6 cellular contexts compared by ENCODE assay signal in genomic region chr19:54188224-54188871, GRCh38. TPM values are rescaled to one million over a fixed set of nuclear protein-coding genes. Genes with fewer than 3 reads are reported as not detected.
DNase-seq lines count a peak whose midpoint lies in the region; ATAC-seq and TF ChIP-seq lines count a peak whose summit lies in the region.

No MANE protein-coding gene starts in this region.

- H3K27me3 Mint-ChIP-seq in naive thymus-derived CD4-positive, alpha-beta T cell = peaks cover 0 to 2% (median 0%) of the 10 kb centered on the region in 5 donors

- no peak for ATAC-seq in naive thymus-derived CD4-positive, alpha-beta T cell

- peaks cover 15 to 42% (median 39%) of the 10 kb centered on the region in 7 donors for H3K4me1 Mint-ChIP-seq in naive thymus-derived CD4-positive, alpha-beta T cell

- H3K9me3 ChIP-seq in naive thymus-derived CD4-positive, alpha-beta T cell (ENCODE audit: control insufficient read depth in 2 of 3, low read length in 3 of 3) = no peaks in the 10 kb centered on the region

- peak overlapping the region; percentile 77 to 99 (median 90) for H3K4me3 Mint-ChIP-seq in naive thymus-derived CD4-positive, alpha-beta T cell

- H3K9me3 Mint-ChIP-seq in naive thymus-derived CD4-positive, alpha-beta T cell = peaks cover 0 to 2% (median 0%) of the 10 kb centered on the region in 11 donors

- H3K27ac Mint-ChIP-seq in naive thymus-derived CD4-positive, alpha-beta T cell = peak overlapping the region; percentile 52 to 100 (median 82)

- H3K36me3 Mint-ChIP-seq in naive thymus-derived CD4-positive, alpha-beta T cell = peaks cover 0 to 14% (median 4%) of the 10 kb centered on the region in 5 donors

- peaks cover 1 to 13% (median 2%) of the 10 kb centered on the region in 3 experiments for H3K36me3 ChIP-seq in naive thymus-derived CD4-positive, alpha-beta T cell (ENCODE audit: control insufficient read depth in 2 of 3, insufficient read depth in 3 of 3, low read length in 3 of 3)

- H3K4me3 ChIP-seq in NB4 (ENCODE audit: low read depth, low read length) = peak overlapping the region; percentile 71
- peak overlapping the region; percentile 81 for H3K4me3 ChIP-seq in naive thymus-derived CD4-positive, alpha-beta T cell (ENCODE audit: low read length)

- H3K27me3 ChIP-seq in naive thymus-derived CD4-positive, alpha-beta T cell (ENCODE audit: control insufficient read depth in 2 of 2, insufficient read depth in 2 of 2, low read length in 2 of 2) = no peaks in the 10 kb centered on the region

- POLR2A ChIA-PET in naive thymus-derived CD4-positive, alpha-beta T cell (lab: Charles Lee) = interaction anchor here (1.0 to 7.0 kb wide), 11 partner anchors 12 to 73 kb away, joined by 3 to 135 read pairs (median 11); partner anchors contain the start of genes CNOT3, LENG1, PRPF31 and RPS9

- H3K4me1 ChIP-seq in naive thymus-derived CD4-positive, alpha-beta T cell (ENCODE audit: control insufficient read depth in 2 of 2, insufficient read depth in 2 of 2, low read length in 2 of 2) = peaks cover 20 to 22% of the 10 kb centered on the region in 2 donors

- H3K27ac ChIP-seq in naive thymus-derived CD4-positive, alpha-beta T cell (ENCODE audit: low read depth, low read length) = peak overlapping the region; percentile 99

- no peak for TF ChIP-seq POLR2A in NB4 (IDR thresholded peaks at IDR 0.05; ENCODE audit: extremely low read depth, insufficient read length)

- no peak for TF ChIP-seq CTCF in NB4 (IDR thresholded peaks at IDR 0.05; ENCODE audit: low read depth, low read length)

- intact Hi-C loops in naive thymus-derived CD4-positive, alpha-beta T cell (cut with micrococcal nuclease) = loop anchor here in 1 of 2 donors (2.0 kb wide), 1 partner anchor 20 kb away; no protein-coding TSS in a partner anchor

- peak; percentile 92 for DNase-seq in A172 (ENCODE audit: low spot score)
- peak; percentile 81 for DNase-seq in NB4 (ENCODE audit: low read depth)
- DNase-seq in astrocyte of the hippocampus (ENCODE audit: low read depth, low spot score) = peak; percentile 63
- peak in 2 of 9 donors; percentile 73 to 77 for DNase-seq in naive thymus-derived CD4-positive, alpha-beta T cell
- DNase-seq in NCI-H2171 treated with DMSO at 0.1 percent for 48 hours (lab: John Stamatoyannopoulos, UW) = no peak
- DNase-seq in NK-92 treated with Interleukin-12 subunit alpha and Interleukin-12 subunit beta, amount 100 ng/mL, for 24 hours (lab: John Stamatoyannopoulos, UW) = no peak

- CTCF ChIA-PET in naive thymus-derived CD4-positive, alpha-beta T cell (lab: Charles Lee) = interaction anchor here (0.9 to 2.1 kb wide), 4 partner anchors 20 to 79 kb away, joined by 3 to 6 read pairs (median 4); partner anchors contain the start of genes CNOT3 and LENG1

RNA-seq across cellular contexts. Expression of gene MBOAT7, which starts 1.0 kb away (rescaled TPM):
- 405 and 408 TPM in 2 replicates for total RNA-seq in A172 (2014; rRNA removed; shearing (Covaris generic))
- 10 to 100 TPM; 25.8 to 79.4 (median 43.0) TPM for total RNA-seq in naive thymus-derived CD4-positive, alpha-beta T cell
- 10 to 100 TPM; 11.3 to 18.9 TPM for polyA plus RNA-seq in naive thymus-derived CD4-positive, alpha-beta T cell

RNA-seq across cellular contexts. Expression of gene TSEN34, which starts 2.8 kb away (rescaled TPM):
- total RNA-seq in A172 (2014; rRNA removed; shearing (Covaris generic)) = 222 and 277 TPM in 2 replicates
- 10 to 100 TPM in 4 of 5 experiments, 1 to 10 TPM in 1; 9.5 to 24.2 (median 17.8) TPM for total RNA-seq in naive thymus-derived CD4-positive, alpha-beta T cell
- polyA plus RNA-seq in naive thymus-derived CD4-positive, alpha-beta T cell = 10 to 100 TPM; 29.5 to 48.7 TPM

RNA-seq across cellular contexts. Expression of gene RPS9, which starts 12.3 kb away (rescaled TPM):
- total RNA-seq in A172 (2014; rRNA removed; shearing (Covaris generic)) = 1,527 and 1,817 TPM in 2 replicates
- total RNA-seq in naive thymus-derived CD4-positive, alpha-beta T cell = 1,000 to 10,000 TPM; 1,217 to 2,149 (median 1,306) TPM
- polyA plus RNA-seq in naive thymus-derived CD4-positive, alpha-beta T cell = 1,000 to 10,000 TPM; 1,192 to 1,308 TPM

RNA-seq across cellular contexts. Expression of gene TMC4, which starts 15.4 kb away (rescaled TPM):
- not detected in 2 replicates for total RNA-seq in A172 (2014; rRNA removed; shearing (Covaris generic))
- 1 to 10 TPM in 3 of 5 experiments, not detected in 2; 1.0 to 5.9 (median 1.2) TPM for total RNA-seq in naive thymus-derived CD4-positive, alpha-beta T cell
- polyA plus RNA-seq in naive thymus-derived CD4-positive, alpha-beta T cell = under 1 TPM in 1 of 2 donors, not detected in 1; 0.20 TPM

RNA-seq across cellular contexts. Expression of gene LENG1, which starts 28.8 kb away (rescaled TPM):
- 18.7 and 21.1 TPM in 2 replicates for total RNA-seq in A172 (2014; rRNA removed; shearing (Covaris generic))
- 10 to 100 TPM in 3 of 5 experiments, 1 to 10 TPM in 2; 7.1 to 20.4 (median 11.8) TPM for total RNA-seq in naive thymus-derived CD4-positive, alpha-beta T cell
- 10 to 100 TPM; 11.9 to 13.5 TPM for polyA plus RNA-seq in naive thymus-derived CD4-positive, alpha-beta T cell

Comparison
In these comparisons a context has a peak if more than half of its experiments do, and no peak if none do; other contexts are left out.
1. DNase-seq: peak in A172 (single experiment), NB4 (single experiment) and astrocyte of the hippocampus (single experiment); none in NCI-H2171 treated with DMSO at 0.1 percent for 48 hours (single experiment) and NK-92 treated with Interleukin-12 subunit alpha and Interleukin-12 subunit beta, amount 100 ng/mL, for 24 hours (single experiment).